ENCODE assay signal across 2 cellular contexts in the genomic region with DNA sequence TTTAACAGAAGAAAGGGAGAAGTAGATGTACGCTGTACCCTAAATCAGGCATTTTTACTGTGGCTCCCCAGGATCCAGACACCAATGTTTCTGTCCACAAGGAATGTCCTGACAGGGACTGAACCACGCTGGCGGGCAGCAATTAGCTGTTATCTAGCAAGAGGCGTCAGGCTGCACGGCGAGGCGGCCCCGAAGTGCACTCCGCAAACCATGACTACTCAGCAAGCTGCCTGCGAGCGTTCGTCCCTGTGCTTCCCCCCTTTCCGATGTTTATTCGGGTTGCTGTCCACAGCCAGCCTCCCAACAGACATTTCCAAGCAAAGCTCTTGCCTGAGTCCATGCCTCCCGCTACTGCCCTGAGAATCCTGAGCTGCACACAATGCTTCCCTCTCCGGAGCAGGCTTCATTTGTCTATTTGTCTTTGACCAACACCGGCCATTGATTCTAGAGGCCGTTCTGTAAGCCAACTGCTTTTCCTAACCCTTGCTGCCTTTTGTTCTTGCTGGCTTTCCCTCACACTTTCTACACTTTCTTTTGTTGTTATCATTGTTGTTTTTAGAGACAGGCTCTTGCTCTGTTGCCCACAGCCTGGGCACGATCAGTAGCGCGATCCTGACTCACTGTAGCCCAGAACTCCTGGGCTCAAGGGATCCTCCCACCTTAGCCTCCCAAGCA.
TF ChIP-seq lines count a peak whose summit lies in the region.

No MANE protein-coding gene starts in this region.

TF ChIP-seq in K562, 482 proteins besides CTCF, POLR2A, EP300 and RAD21:
- TF ChIP-seq ZNF445 (CRISPR knock-in tag; IDR thresholded peaks at IDR 0.05; ENCODE audit: low read depth) = no peak
- TF ChIP-seq ADNP (tag; IDR thresholded peaks at IDR 0.05) = no peak
- TF ChIP-seq HNRNPUL1 (IDR thresholded peaks at IDR 0.05; ENCODE audit: low read length) = no peak
- TF ChIP-seq ZFP1 (CRISPR knock-in tag; IDR thresholded peaks at IDR 0.05) = no peak
- TF ChIP-seq HSF4 (CRISPR knock-in tag; IDR thresholded peaks at IDR 0.05; ENCODE audit: borderline replicate concordance) = no peak
- TF ChIP-seq, protein P1, sequence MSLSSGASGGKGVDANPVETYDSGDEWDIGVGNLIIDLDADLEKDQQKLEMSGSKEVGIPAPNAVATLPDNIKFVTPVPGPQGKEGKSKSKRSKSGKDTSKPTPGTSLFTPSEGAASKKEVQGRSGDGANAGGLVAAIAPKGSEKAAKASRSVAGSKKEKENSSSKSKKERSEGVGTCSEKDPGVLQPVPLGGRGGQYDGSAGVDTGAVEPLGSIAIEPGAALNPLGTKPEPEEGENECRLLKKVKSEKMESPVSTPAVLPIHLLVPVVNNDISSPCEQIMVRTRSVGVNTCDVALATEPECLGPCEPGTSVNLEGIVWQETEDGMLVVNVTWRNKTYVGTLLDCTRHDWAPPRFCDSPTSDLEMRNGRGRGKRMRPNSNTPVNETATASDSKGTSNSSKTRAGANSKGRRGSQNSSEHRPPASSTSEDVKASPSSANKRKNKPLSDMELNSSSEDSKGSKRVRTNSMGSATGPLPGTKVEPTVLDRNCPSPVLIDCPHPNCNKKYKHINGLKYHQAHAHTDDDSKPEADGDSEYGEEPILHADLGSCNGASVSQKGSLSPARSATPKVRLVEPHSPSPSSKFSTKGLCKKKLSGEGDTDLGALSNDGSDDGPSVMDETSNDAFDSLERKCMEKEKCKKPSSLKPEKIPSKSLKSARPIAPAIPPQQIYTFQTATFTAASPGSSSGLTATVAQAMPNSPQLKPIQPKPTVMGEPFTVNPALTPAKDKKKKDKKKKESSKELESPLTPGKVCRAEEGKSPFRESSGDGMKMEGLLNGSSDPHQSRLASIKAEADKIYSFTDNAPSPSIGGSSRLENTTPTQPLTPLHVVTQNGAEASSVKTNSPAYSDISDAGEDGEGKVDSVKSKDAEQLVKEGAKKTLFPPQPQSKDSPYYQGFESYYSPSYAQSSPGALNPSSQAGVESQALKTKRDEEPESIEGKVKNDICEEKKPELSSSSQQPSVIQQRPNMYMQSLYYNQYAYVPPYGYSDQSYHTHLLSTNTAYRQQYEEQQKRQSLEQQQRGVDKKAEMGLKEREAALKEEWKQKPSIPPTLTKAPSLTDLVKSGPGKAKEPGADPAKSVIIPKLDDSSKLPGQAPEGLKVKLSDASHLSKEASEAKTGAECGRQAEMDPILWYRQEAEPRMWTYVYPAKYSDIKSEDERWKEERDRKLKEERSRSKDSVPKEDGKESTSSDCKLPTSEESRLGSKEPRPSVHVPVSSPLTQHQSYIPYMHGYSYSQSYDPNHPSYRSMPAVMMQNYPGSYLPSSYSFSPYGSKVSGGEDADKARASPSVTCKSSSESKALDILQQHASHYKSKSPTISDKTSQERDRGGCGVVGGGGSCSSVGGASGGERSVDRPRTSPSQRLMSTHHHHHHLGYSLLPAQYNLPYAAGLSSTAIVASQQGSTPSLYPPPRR (CRISPR knock-in tag; IDR thresholded peaks at IDR 0.05; ENCODE audit: borderline replicate concordance) = no peak
- no peak for TF ChIP-seq ZNF175 (CRISPR knock-in tag; IDR thresholded peaks at IDR 0.05; ENCODE audit: low read depth)

TF ChIP-seq in HepG2, 621 proteins besides CTCF, POLR2A, EP300 and RAD21 (continues in another document):
- TF ChIP-seq, protein P2, sequence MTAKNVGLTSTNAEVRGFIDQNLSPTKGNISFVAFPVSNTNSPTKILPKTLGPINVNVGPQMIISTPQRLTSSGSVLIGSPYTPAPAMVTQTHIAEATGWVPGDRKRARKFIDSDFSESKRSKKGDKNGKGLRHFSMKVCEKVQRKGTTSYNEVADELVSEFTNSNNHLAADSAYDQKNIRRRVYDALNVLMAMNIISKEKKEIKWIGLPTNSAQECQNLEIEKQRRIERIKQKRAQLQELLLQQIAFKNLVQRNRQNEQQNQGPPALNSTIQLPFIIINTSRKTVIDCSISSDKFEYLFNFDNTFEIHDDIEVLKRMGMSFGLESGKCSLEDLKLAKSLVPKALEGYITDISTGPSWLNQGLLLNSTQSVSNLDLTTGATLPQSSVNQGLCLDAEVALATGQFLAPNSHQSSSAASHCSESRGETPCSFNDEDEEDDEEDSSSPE (CRISPR knock-in tag; IDR thresholded peaks at IDR 0.05) = no peak
- TF ChIP-seq SALL1 (CRISPR knock-in tag; IDR thresholded peaks at IDR 0.05) (peak; percentile 33; the same call in 1 of the 2 replicates), KDM5B (CRISPR knock-in tag; IDR thresholded peaks at IDR 0.05; ENCODE audit: borderline replicate concordance) (0 out of 2 replicates have a peak, but pooled peaks have one; percentile 39), SMAD3 (CRISPR knock-in tag; IDR thresholded peaks at IDR 0.05) (no peak), PCBP1 (IDR thresholded peaks at IDR 0.05; ENCODE audit: borderline replicate concordance, low read depth, low read length) (no peak), NFKBIZ (CRISPR knock-in tag; IDR thresholded peaks at IDR 0.05) (no peak), ZNF124 (CRISPR knock-in tag; IDR thresholded peaks at IDR 0.05) (no peak), DNMT1 (CRISPR knock-in tag; IDR thresholded peaks at IDR 0.05) (0 out of 2 replicates have a peak, but pooled peaks have one; percentile 46), ZNF207 (IDR thresholded peaks at IDR 0.05; ENCODE audit: borderline replicate concordance) (no peak), ZNF10 (CRISPR knock-in tag; IDR thresholded peaks at IDR 0.05; ENCODE audit: borderline replicate concordance, low read depth) (no peak), REL (CRISPR knock-in tag; conservative IDR thresholded peaks at IDR 0.05) (no peak), SRF (IDR thresholded peaks at IDR 0.05; ENCODE audit: low read depth, low read length) (no peak), ZNF615 (CRISPR knock-in tag; IDR thresholded peaks at IDR 0.05; ENCODE audit: borderline replicate concordance) (no peak), SKI (IDR thresholded peaks at IDR 0.05; ENCODE audit: partially characterized antibody) (no peak), POGZ (CRISPR knock-in tag; IDR thresholded peaks at IDR 0.05) (no peak), SP4 (CRISPR knock-in tag; IDR thresholded peaks at IDR 0.05) (no peak), ZNF777 (CRISPR knock-in tag; IDR thresholded peaks at IDR 0.05) (0 out of 2 replicates have a peak, but pooled peaks have one; percentile 40), MTA3 (CRISPR knock-in tag; IDR thresholded peaks at IDR 0.05) (no peak), STAT5B (CRISPR knock-in tag; IDR thresholded peaks at IDR 0.05) (no peak), ZNF296 (CRISPR knock-in tag; conservative IDR thresholded peaks at IDR 0.05) (no peak)
- TF ChIP-seq, protein P3, sequence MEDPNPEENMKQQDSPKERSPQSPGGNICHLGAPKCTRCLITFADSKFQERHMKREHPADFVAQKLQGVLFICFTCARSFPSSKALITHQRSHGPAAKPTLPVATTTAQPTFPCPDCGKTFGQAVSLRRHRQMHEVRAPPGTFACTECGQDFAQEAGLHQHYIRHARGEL (CRISPR knock-in tag; IDR thresholded peaks at IDR 0.05) = no peak
- TF ChIP-seq, protein P4, sequence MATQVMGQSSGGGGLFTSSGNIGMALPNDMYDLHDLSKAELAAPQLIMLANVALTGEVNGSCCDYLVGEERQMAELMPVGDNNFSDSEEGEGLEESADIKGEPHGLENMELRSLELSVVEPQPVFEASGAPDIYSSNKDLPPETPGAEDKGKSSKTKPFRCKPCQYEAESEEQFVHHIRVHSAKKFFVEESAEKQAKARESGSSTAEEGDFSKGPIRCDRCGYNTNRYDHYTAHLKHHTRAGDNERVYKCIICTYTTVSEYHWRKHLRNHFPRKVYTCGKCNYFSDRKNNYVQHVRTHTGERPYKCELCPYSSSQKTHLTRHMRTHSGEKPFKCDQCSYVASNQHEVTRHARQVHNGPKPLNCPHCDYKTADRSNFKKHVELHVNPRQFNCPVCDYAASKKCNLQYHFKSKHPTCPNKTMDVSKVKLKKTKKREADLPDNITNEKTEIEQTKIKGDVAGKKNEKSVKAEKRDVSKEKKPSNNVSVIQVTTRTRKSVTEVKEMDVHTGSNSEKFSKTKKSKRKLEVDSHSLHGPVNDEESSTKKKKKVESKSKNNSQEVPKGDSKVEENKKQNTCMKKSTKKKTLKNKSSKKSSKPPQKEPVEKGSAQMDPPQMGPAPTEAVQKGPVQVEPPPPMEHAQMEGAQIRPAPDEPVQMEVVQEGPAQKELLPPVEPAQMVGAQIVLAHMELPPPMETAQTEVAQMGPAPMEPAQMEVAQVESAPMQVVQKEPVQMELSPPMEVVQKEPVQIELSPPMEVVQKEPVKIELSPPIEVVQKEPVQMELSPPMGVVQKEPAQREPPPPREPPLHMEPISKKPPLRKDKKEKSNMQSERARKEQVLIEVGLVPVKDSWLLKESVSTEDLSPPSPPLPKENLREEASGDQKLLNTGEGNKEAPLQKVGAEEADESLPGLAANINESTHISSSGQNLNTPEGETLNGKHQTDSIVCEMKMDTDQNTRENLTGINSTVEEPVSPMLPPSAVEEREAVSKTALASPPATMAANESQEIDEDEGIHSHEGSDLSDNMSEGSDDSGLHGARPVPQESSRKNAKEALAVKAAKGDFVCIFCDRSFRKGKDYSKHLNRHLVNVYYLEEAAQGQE (IDR thresholded peaks at IDR 0.05; ENCODE audit: borderline replicate concordance in 1 of 2, low read depth in 1 of 2, low read length in 2 of 2) = peak in 1 of 2 experiments; percentile 53; a peak in 1 of 4 replicates
- TF ChIP-seq, protein P5, sequence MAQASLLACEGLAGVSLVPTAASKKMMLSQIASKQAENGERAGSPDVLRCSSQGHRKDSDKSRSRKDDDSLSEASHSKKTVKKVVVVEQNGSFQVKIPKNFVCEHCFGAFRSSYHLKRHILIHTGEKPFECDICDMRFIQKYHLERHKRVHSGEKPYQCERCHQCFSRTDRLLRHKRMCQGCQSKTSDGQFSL (CRISPR knock-in tag; IDR thresholded peaks at IDR 0.05) = no peak
- TF ChIP-seq, protein P6, sequence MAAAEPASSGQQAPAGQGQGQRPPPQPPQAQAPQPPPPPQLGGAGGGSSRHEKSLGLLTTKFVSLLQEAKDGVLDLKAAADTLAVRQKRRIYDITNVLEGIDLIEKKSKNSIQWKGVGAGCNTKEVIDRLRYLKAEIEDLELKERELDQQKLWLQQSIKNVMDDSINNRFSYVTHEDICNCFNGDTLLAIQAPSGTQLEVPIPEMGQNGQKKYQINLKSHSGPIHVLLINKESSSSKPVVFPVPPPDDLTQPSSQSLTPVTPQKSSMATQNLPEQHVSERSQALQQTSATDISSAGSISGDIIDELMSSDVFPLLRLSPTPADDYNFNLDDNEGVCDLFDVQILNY (CRISPR knock-in tag; conservative IDR thresholded peaks at IDR 0.05) = no peak
- TF ChIP-seq, protein P7, sequence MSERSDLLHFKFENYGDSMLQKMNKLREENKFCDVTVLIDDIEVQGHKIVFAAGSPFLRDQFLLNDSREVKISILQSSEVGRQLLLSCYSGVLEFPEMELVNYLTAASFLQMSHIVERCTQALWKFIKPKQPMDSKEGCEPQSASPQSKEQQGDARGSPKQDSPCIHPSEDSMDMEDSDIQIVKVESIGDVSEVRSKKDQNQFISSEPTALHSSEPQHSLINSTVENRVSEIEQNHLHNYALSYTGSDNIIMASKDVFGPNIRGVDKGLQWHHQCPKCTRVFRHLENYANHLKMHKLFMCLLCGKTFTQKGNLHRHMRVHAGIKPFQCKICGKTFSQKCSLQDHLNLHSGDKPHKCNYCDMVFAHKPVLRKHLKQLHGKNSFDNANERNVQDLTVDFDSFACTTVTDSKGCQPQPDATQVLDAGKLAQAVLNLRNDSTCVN (CRISPR knock-in tag; IDR thresholded peaks at IDR 0.05; ENCODE audit: borderline replicate concordance) = 0 out of 2 replicates have a peak, but pooled peaks have one; percentile 11
- TF ChIP-seq, protein P8, sequence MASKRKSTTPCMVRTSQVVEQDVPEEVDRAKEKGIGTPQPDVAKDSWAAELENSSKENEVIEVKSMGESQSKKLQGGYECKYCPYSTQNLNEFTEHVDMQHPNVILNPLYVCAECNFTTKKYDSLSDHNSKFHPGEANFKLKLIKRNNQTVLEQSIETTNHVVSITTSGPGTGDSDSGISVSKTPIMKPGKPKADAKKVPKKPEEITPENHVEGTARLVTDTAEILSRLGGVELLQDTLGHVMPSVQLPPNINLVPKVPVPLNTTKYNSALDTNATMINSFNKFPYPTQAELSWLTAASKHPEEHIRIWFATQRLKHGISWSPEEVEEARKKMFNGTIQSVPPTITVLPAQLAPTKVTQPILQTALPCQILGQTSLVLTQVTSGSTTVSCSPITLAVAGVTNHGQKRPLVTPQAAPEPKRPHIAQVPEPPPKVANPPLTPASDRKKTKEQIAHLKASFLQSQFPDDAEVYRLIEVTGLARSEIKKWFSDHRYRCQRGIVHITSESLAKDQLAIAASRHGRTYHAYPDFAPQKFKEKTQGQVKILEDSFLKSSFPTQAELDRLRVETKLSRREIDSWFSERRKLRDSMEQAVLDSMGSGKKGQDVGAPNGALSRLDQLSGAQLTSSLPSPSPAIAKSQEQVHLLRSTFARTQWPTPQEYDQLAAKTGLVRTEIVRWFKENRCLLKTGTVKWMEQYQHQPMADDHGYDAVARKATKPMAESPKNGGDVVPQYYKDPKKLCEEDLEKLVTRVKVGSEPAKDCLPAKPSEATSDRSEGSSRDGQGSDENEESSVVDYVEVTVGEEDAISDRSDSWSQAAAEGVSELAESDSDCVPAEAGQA (IDR thresholded peaks at IDR 0.05; ENCODE audit: low read depth) = no peak
- TF ChIP-seq, protein P8 (CRISPR knock-in tag; IDR thresholded peaks at IDR 0.05; ENCODE audit: borderline replicate concordance) = no peak
- TF ChIP-seq, protein P9, sequence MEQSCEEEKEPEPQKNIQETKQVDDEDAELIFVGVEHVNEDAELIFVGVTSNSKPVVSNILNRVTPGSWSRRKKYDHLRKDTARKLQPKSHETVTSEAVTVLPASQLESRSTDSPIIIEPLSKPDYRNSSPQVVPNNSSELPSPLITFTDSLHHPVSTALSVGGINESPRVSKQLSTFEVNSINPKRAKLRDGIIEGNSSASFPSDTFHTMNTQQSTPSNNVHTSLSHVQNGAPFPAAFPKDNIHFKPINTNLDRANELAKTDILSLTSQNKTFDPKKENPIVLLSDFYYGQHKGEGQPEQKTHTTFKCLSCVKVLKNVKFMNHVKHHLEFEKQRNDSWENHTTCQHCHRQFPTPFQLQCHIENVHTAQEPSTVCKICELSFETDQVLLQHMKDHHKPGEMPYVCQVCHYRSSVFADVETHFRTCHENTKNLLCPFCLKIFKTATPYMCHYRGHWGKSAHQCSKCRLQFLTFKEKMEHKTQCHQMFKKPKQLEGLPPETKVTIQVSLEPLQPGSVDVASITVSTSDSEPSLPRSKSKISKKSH (CRISPR knock-in tag; IDR thresholded peaks at IDR 0.05; ENCODE audit: borderline replicate concordance) = 0 out of 2 replicates have a peak, but pooled peaks have one; percentile 63
